In the genomic region with DNA sequence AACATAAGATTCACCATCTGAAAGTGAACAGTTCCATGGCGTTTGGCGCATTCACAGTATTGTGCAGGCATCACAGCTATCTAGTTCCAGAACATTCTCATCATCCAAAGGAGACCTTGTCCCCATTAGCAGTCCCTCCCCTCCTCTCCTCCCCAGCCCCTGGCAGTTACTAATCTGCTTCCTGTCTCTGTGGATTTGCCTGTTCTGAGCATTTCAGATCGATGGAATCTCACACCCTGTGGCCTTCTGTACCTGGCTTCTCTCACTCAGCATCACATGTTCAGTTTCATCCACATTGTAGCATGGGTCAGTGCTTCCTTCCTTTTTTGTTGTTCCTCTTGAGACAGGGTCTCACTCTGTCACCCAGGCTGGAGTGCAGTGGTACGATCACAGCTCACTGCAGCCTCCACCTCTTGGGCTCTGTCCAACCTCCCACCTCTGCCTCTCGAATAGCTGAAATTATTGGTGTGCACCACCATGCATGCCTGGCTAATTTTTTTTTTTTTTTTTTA, we compare ENCODE assay signal across 27 cellular contexts. TPM values are rescaled to one million over a fixed set of nuclear protein-coding genes. Genes with fewer than 3 reads are reported as not detected.
DNase-seq lines count a peak whose midpoint lies in the region; ATAC-seq lines count a peak whose summit lies in the region.
"Had no signal": no experiment of that assay in that cellular context is flagged by ENCODE, and none has a peak within 500 bp of the region (broad histone marks: within the 10 kb centered on the region; RNA-seq: fewer than 3 reads in every experiment).

No MANE protein-coding gene starts in this region.

- no peak overlapping the region for H3K4me3 ChIP-seq in iPS-15b (ENCODE audit: low read depth, low read length)
- H3K4me3 ChIP-seq: lung, psoas muscle, SJSA1, thyroid gland had no signal

- peak overlapping the region; percentile 39 for H3K27ac Mint-ChIP-seq in activated T-cell treated with anti-CD3 and anti-CD28 coated beads, Interleukin-2, amount 50 U/mL, for 24 hours
- peak overlapping the region; percentile 68 for H3K27ac Mint-ChIP-seq in T-helper 17 cell
- H3K27ac Mint-ChIP-seq in stimulated activated naive B cell treated with anti-CD40 and anti-IgM and Interleukin-4, amounts not matched to agents 10 μg/mL and 1 μg/mL and 100 μg/mL, for 72 hours: no peak overlapping the region
- H3K27ac Mint-ChIP-seq: activated CD4-positive, alpha-beta T cell treated with anti-CD3 and anti-CD28 coated beads, Interleukin-2, amount 10 ng/mL, durations not matched to agents 7 days and 5 days; activated CD8-positive, alpha-beta memory T cell treated with anti-CD3 and anti-CD28 coated beads, Interleukin-2, amount 10 ng/mL, durations not matched to agents 7 days and 5 days; T-helper 1 cell treated with Interleukin-12 subunit alpha and Interleukin-12 subunit beta and Interleukin-4 antibody, amounts not matched to agents 30 μg/mL and 1 μg/mL, for 36 hours had no signal

- H3K36me3 Mint-ChIP-seq in activated T-cell treated with anti-CD3 and anti-CD28 coated beads, Interleukin-2, amount 50 U/mL, for 24 hours (ENCODE audit: low read depth): peaks cover 8% of the 10 kb centered on the region
- H3K36me3 Mint-ChIP-seq in T-helper 17 cell (ENCODE audit: low read depth): peaks cover 3% of the 10 kb centered on the region
- peaks cover 23 to 35% of the 10 kb centered on the region in 2 donors for H3K36me3 Mint-ChIP-seq in stimulated activated naive B cell treated with anti-CD40 and anti-IgM and Interleukin-4, amounts not matched to agents 10 μg/mL and 1 μg/mL and 100 μg/mL, for 72 hours
- H3K36me3 Mint-ChIP-seq: activated CD8-positive, alpha-beta memory T cell treated with anti-CD3 and anti-CD28 coated beads, Interleukin-2, amount 10 ng/mL, durations not matched to agents 7 days and 5 days; activated naive CD4-positive, alpha-beta T cell treated with anti-CD3 and anti-CD28 coated beads, Interleukin-2, amount 10 ng/mL, durations not matched to agents 7 days and 5 days had no signal

- no peaks in the 10 kb centered on the region for H3K4me1 ChIP-seq in iPS-15b (ENCODE audit: control insufficient read depth, insufficient read depth, low read length)
- H3K4me1 ChIP-seq: Caco-2, SJSA1, thyroid gland had no signal

- H3K9me3 Mint-ChIP-seq in activated T-cell treated with anti-CD3 and anti-CD28 coated beads, Interleukin-2, amount 50 U/mL, for 24 hours: no peaks in the 10 kb centered on the region
- H3K9me3 Mint-ChIP-seq in stimulated activated naive B cell treated with anti-CD40 and anti-IgM and Interleukin-4, amounts not matched to agents 10 μg/mL and 1 μg/mL and 100 μg/mL, for 72 hours: peaks cover 0 to 3% of the 10 kb centered on the region in 2 donors
- H3K9me3 Mint-ChIP-seq: activated CD4-positive, alpha-beta T cell treated with anti-CD3 and anti-CD28 coated beads, Interleukin-2, amount 10 ng/mL, durations not matched to agents 7 days and 5 days; activated naive CD4-positive, alpha-beta T cell treated with anti-CD3 and anti-CD28 coated beads, Interleukin-2, amount 10 ng/mL, durations not matched to agents 7 days and 5 days; stimulated activated naive CD8-positive, alpha-beta T cell treated with anti-CD3 and anti-CD28 coated beads, Interleukin-15, amount 100 ng/mL, for 72 hours; T-helper 1 cell treated with Interleukin-12 subunit alpha and Interleukin-12 subunit beta and Interleukin-4 antibody, amounts not matched to agents 30 μg/mL and 1 μg/mL, for 36 hours had no signal

- no peaks in the 10 kb centered on the region for H3K27me3 Mint-ChIP-seq in activated T-cell treated with anti-CD3 and anti-CD28 coated beads, Interleukin-2, amount 50 U/mL, for 24 hours
- no peaks in the 10 kb centered on the region for H3K27me3 Mint-ChIP-seq in T-helper 17 cell
- no peaks in the 10 kb centered on the region for H3K27me3 Mint-ChIP-seq in stimulated activated naive B cell treated with anti-CD40 and anti-IgM and Interleukin-4, amounts not matched to agents 10 μg/mL and 1 μg/mL and 100 μg/mL, for 72 hours
- H3K27me3 Mint-ChIP-seq: activated CD4-positive, alpha-beta T cell treated with anti-CD3 and anti-CD28 coated beads, Interleukin-2, amount 10 ng/mL, durations not matched to agents 7 days and 5 days; activated CD8-positive, alpha-beta memory T cell treated with anti-CD3 and anti-CD28 coated beads, Interleukin-2, amount 10 ng/mL, durations not matched to agents 7 days and 5 days; activated naive CD4-positive, alpha-beta T cell treated with anti-CD3 and anti-CD28 coated beads, Interleukin-2, amount 10 ng/mL, durations not matched to agents 7 days and 5 days; stimulated activated naive CD8-positive, alpha-beta T cell treated with anti-CD3 and anti-CD28 coated beads, Interleukin-15, amount 100 ng/mL, for 72 hours had no signal

- H3K27me3 ChIP-seq in iPS-15b (ENCODE audit: control insufficient read depth, insufficient read depth, low read length): no peaks in the 10 kb centered on the region
- H3K27me3 ChIP-seq: SJSA1, thyroid gland had no signal

- H3K4me1 Mint-ChIP-seq in activated T-cell treated with anti-CD3 and anti-CD28 coated beads, Interleukin-2, amount 50 U/mL, for 24 hours (ENCODE audit: low read depth): peaks cover 23% of the 10 kb centered on the region
- peaks cover 19% of the 10 kb centered on the region for H3K4me1 Mint-ChIP-seq in T-helper 17 cell
- H3K4me1 Mint-ChIP-seq in stimulated activated naive B cell treated with anti-CD40 and anti-IgM and Interleukin-4, amounts not matched to agents 10 μg/mL and 1 μg/mL and 100 μg/mL, for 72 hours: peaks cover 27 to 45% of the 10 kb centered on the region in 2 donors
- H3K4me1 Mint-ChIP-seq: activated CD4-positive, alpha-beta T cell treated with anti-CD3 and anti-CD28 coated beads, Interleukin-2, amount 10 ng/mL, durations not matched to agents 7 days and 5 days; activated CD8-positive, alpha-beta memory T cell treated with anti-CD3 and anti-CD28 coated beads, Interleukin-2, amount 10 ng/mL, durations not matched to agents 7 days and 5 days had no signal

- peak overlapping the region; percentile 0 for H3K9ac ChIP-seq in iPS-15b (ENCODE audit: low read depth, low read length)

- H3K9me3 ChIP-seq in T-helper 17 cell (ENCODE audit: control insufficient read depth, low read length, poor library complexity, severe bottlenecking) (no peaks in the 10 kb centered on the region), iPS-15b (ENCODE audit: control insufficient read depth, insufficient read depth, low read length) (no peaks in the 10 kb centered on the region)
- H3K9me3 ChIP-seq: Caco-2, psoas muscle, SJSA1, thyroid gland had no signal

- ATAC-seq in T-helper 17 cell: no peak
- ATAC-seq in stimulated activated naive B cell treated with anti-CD40 and anti-IgM and Interleukin-4, amounts not matched to agents 10 μg/mL and 1 μg/mL and 100 μg/mL, for 72 hours (replicated peaks): peak; percentile 59 to 75
- ATAC-seq: activated CD8-positive, alpha-beta memory T cell treated with anti-CD3 and anti-CD28 coated beads, Interleukin-2, amount 10 ng/mL, durations not matched to agents 7 days and 5 days; psoas muscle; stimulated activated naive CD8-positive, alpha-beta T cell treated with anti-CD3 and anti-CD28 coated beads, Interleukin-15, amount 100 ng/mL, for 72 hours had no signal

- no peak overlapping the region for H3K4me3 Mint-ChIP-seq in activated T-cell treated with anti-CD3 and anti-CD28 coated beads, Interleukin-2, amount 50 U/mL, for 24 hours
- no peak overlapping the region for H3K4me3 Mint-ChIP-seq in T-helper 17 cell
- peak overlapping the region in 1 of 2 donors; percentile 36 for H3K4me3 Mint-ChIP-seq in stimulated activated naive B cell treated with anti-CD40 and anti-IgM and Interleukin-4, amounts not matched to agents 10 μg/mL and 1 μg/mL and 100 μg/mL, for 72 hours
- H3K4me3 Mint-ChIP-seq: activated CD4-positive, alpha-beta T cell treated with anti-CD3 and anti-CD28 coated beads, Interleukin-2, amount 10 ng/mL, durations not matched to agents 7 days and 5 days; activated CD8-positive, alpha-beta memory T cell treated with anti-CD3 and anti-CD28 coated beads, Interleukin-2, amount 10 ng/mL, durations not matched to agents 7 days and 5 days; activated naive CD4-positive, alpha-beta T cell treated with anti-CD3 and anti-CD28 coated beads, Interleukin-2, amount 10 ng/mL, durations not matched to agents 7 days and 5 days; stimulated activated naive CD8-positive, alpha-beta T cell treated with anti-CD3 and anti-CD28 coated beads, Interleukin-15, amount 100 ng/mL, for 72 hours; T-helper 1 cell treated with Interleukin-12 subunit alpha and Interleukin-12 subunit beta and Interleukin-4 antibody, amounts not matched to agents 30 μg/mL and 1 μg/mL, for 36 hours had no signal

- no peaks in the 10 kb centered on the region for H3K36me3 ChIP-seq in iPS-15b (ENCODE audit: control insufficient read depth, insufficient read depth, low read length)
- H3K36me3 ChIP-seq: SJSA1, thyroid gland had no signal

- DNase-seq in activated T-cell treated with anti-CD3 and anti-CD28 coated beads, Interleukin-2, amount 50 U/mL, for 24 hours: no peak
- no peak for DNase-seq in activated T-cell treated with anti-CD3 and anti-CD28 coated beads for 4 hours
- no peak for DNase-seq in T-helper 17 cell
- no peak for DNase-seq in stimulated activated naive B cell treated with anti-CD40 and anti-IgM and Interleukin-4, amounts not matched to agents 10 μg/mL and 1 μg/mL and 100 μg/mL, for 72 hours
- no peak for DNase-seq in Ammon's horn (ENCODE audit: low spot score)
- DNase-seq in DMS53 (lab: John Stamatoyannopoulos, UW): no peak
- no peak for DNase-seq in NCI-H82 treated with DMSO at 0.1 percent for 48 hours (lab: John Stamatoyannopoulos, UW; ENCODE audit: unreplicated experiment)
- DNase-seq: activated CD4-positive, alpha-beta T cell treated with anti-CD3 and anti-CD28 coated beads, Interleukin-2, amount 10 ng/mL, durations not matched to agents 7 days and 5 days; activated CD8-positive, alpha-beta memory T cell treated with anti-CD3 and anti-CD28 coated beads, Interleukin-2, amount 10 ng/mL, durations not matched to agents 7 days and 5 days; activated naive CD4-positive, alpha-beta T cell treated with anti-CD3 and anti-CD28 coated beads, Interleukin-2, amount 10 ng/mL, durations not matched to agents 7 days and 5 days; amniotic stem cell; Caco-2; DND-41; effector CD4-positive, alpha-beta T cell; H7; IMR-90; kidney glomerular epithelial cell; NCI-H1105; NCI-H187 treated with DMSO at 0.1 percent for 48 hours; NCI-H524; psoas muscle; stimulated activated naive CD8-positive, alpha-beta T cell treated with anti-CD3 and anti-CD28 coated beads, Interleukin-15, amount 100 ng/mL, for 72 hours; thyroid gland had no signal

RNA-seq across cellular contexts. Expression of gene CRTC1, which starts 34.6 kb away (rescaled TPM):
- total RNA-seq in T-helper 17 cell: 10 to 100 TPM; 14.4 to 15.3 TPM
